26 cellular contexts compared by ENCODE assay signal in the genomic region with DNA sequence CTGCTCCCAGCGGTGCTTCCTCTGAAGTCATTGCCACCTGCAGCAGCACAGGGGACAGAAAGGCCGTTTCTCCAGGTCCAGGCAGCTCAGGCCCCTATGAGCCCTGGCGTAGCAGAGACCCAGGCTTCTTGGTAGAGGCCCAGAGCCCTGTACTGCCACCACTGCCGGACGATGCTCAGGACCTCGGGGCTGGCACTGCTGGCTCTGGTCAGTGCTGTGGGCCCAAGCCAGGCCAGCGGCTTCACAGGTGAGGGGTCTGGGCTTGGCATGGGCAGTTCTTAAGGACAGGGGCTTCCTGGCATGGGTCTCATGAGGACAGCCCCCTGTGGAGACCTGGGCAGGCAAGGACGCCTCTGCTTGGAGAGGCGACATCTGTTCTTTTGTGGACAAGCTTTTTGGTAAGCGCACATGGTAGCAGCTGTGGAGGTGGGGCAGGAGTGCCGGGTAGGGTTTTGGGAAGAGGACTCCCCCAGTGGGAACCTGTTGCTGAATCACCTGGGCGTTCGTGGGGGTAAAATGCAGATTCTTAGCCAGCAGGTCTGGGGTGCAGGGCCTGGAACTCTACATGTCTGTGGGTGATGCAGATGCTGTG. TPM values are rescaled to one million over a fixed set of nuclear protein-coding genes. Genes with fewer than 3 reads are reported as not detected.
DNase-seq lines count a peak whose midpoint lies in the region; ATAC-seq and TF ChIP-seq lines count a peak whose summit lies in the region.
"Had no signal": no experiment of that assay in that cellular context is flagged by ENCODE, and none has a peak within 500 bp of the region (broad histone marks: within the 10 kb centered on the region; RNA-seq: fewer than 3 reads in every experiment).

A gene with protein sequence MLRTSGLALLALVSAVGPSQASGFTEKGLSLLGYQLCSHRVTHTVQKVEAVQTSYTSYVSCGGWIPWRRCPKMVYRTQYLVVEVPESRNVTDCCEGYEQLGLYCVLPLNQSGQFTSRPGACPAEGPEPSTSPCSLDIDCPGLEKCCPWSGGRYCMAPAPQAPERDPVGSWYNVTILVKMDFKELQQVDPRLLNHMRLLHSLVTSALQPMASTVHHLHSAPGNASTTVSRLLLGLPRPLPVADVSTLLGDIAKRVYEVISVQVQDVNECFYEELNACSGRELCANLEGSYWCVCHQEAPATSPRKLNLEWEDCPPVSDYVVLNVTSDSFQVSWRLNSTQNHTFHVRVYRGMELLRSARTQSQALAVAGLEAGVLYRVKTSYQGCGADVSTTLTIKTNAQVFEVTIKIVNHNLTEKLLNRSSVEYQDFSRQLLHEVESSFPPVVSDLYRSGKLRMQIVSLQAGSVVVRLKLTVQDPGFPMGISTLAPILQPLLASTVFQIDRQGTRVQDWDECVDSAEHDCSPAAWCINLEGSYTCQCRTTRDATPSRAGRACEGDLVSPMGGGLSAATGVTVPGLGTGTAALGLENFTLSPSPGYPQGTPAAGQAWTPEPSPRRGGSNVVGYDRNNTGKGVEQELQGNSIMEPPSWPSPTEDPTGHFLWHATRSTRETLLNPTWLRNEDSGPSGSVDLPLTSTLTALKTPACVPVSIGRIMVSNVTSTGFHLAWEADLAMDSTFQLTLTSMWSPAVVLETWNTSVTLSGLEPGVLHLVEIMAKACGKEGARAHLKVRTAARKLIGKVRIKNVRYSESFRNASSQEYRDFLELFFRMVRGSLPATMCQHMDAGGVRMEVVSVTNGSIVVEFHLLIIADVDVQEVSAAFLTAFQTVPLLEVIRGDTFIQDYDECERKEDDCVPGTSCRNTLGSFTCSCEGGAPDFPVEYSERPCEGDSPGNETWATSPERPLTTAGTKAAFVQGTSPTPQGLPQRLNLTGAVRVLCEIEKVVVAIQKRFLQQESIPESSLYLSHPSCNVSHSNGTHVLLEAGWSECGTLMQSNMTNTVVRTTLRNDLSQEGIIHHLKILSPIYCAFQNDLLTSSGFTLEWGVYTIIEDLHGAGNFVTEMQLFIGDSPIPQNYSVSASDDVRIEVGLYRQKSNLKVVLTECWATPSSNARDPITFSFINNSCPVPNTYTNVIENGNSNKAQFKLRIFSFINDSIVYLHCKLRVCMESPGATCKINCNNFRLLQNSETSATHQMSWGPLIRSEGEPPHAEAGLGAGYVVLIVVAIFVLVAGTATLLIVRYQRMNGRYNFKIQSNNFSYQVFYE (plus strand): TSS at position 172 of the 592 bp plus-strand sequence. CDS start 0 bp downstream, at position 172.

- H3K9me3 Mint-ChIP-seq in progenitor cell of endocrine pancreas (ENCODE audit: low read depth), result no peaks in the 10 kb centered on the region
- H3K9me3 Mint-ChIP-seq: activated naive CD8-positive, alpha-beta T cell treated with anti-CD3 and anti-CD28 coated beads, Interleukin-2, amount 10 ng/mL, durations not matched to agents 7 days and 5 days had no signal

- H3K9me3 ChIP-seq in body of pancreas (no peaks in the 10 kb centered on the region), spleen (no peaks in the 10 kb centered on the region), uterus (no peaks in the 10 kb centered on the region)
- H3K9me3 ChIP-seq: gastroesophageal sphincter, HAP-1, left lung, MG63, tibial artery had no signal

- no peaks in the 10 kb centered on the region for H3K36me3 Mint-ChIP-seq in progenitor cell of endocrine pancreas (ENCODE audit: insufficient read depth)
- H3K36me3 Mint-ChIP-seq: activated naive CD8-positive, alpha-beta T cell treated with anti-CD3 and anti-CD28 coated beads, Interleukin-2, amount 10 ng/mL, durations not matched to agents 7 days and 5 days had no signal

- H3K27ac ChIP-seq in body of pancreas (no peak within 1 kb of the TSS), spleen (no peak within 1 kb of the TSS), uterus (no peak within 1 kb of the TSS)
- H3K27ac ChIP-seq: gastroesophageal sphincter, left lung, skin epidermis, tibial artery had no signal

- H3K27ac Mint-ChIP-seq in progenitor cell of endocrine pancreas, result no peak within 1 kb of the TSS
- H3K27ac Mint-ChIP-seq: activated CD8-positive, alpha-beta T cell treated with anti-CD3 and anti-CD28 coated beads, Interleukin-2, amount 10 ng/mL, durations not matched to agents 7 days and 5 days; activated naive CD8-positive, alpha-beta T cell treated with anti-CD3 and anti-CD28 coated beads, Interleukin-2, amount 10 ng/mL, durations not matched to agents 7 days and 5 days had no signal

- H3K4me1 ChIP-seq in body of pancreas (no peaks in the 10 kb centered on the region), spleen (peaks cover 0 to 15% (median 1%) of the 10 kb centered on the region in 6 donors), uterus (no peaks in the 10 kb centered on the region)
- H3K4me1 ChIP-seq: gastroesophageal sphincter, HAP-1, left lung, tibial artery had no signal

- peaks cover 3% of the 10 kb centered on the region for H3K27me3 Mint-ChIP-seq in progenitor cell of endocrine pancreas
- H3K27me3 Mint-ChIP-seq: activated naive CD8-positive, alpha-beta T cell treated with anti-CD3 and anti-CD28 coated beads, Interleukin-2, amount 10 ng/mL, durations not matched to agents 7 days and 5 days had no signal

- DNase-seq in NCI-H748 (lab: John Stamatoyannopoulos, UW; ENCODE audit: unreplicated experiment) (peak; percentile 21), NCI-H748 treated with DMSO at 0.1 percent for 48 hours (lab: John Stamatoyannopoulos, UW) (no peak), NCI-H1694 (lab: John Stamatoyannopoulos, UW) (peak; percentile 58), body of pancreas (no peak), spleen (peak; percentile 62), progenitor cell of endocrine pancreas (ENCODE audit: low spot score, unreplicated experiment) (no peak), uterus (no peak)
- DNase-seq: activated CD4-positive, alpha-beta T cell treated with anti-CD3 and anti-CD28 coated beads for 1 hour; activated CD8-positive, alpha-beta T cell treated with anti-CD3 and anti-CD28 coated beads, Interleukin-2, amount 10 ng/mL, durations not matched to agents 7 days and 5 days; activated naive CD8-positive, alpha-beta T cell treated with anti-CD3 and anti-CD28 coated beads, Interleukin-2, amount 10 ng/mL, durations not matched to agents 7 days and 5 days; activated T-cell treated with anti-CD3 and anti-CD28 coated beads for 4 hours; AML-193; GDM1; hypothalamus; KBM-7; mesendoderm; MG63; NCI-H526 treated with DMSO at 0.1 percent for 48 hours; occipital lobe; tibial artery had no signal

- intact Hi-C loops in body of pancreas (cut with DNase I), result no loop called here
- intact Hi-C loops in spleen (cut with DNase I; ENCODE audit: low total_unique reads), result no loop called here
- intact Hi-C loops in uterus (cut with DNase I; ENCODE audit: low total_unique reads), result no loop called here

- H3K36me3 ChIP-seq in body of pancreas (replicated peaks in 1 of 2; ENCODE audit: insufficient read depth in 1 of 2, low read depth in 2 of 2), result no peaks in the 10 kb centered on the region
- H3K36me3 ChIP-seq in spleen, result no peaks in the 10 kb centered on the region
- H3K36me3 ChIP-seq in uterus, result no peaks in the 10 kb centered on the region
- H3K36me3 ChIP-seq: gastroesophageal sphincter, HAP-1, left lung, MG63, tibial artery had no signal

- no peak for TF ChIP-seq POLR2A in body of pancreas (IDR thresholded peaks at IDR 0.05)
- no peak for TF ChIP-seq POLR2A in spleen (IDR thresholded peaks at IDR 0.05)
- no peak for TF ChIP-seq POLR2A in uterus (IDR thresholded peaks at IDR 0.05)

- TF ChIP-seq CTCF in body of pancreas (IDR thresholded peaks at IDR 0.05), result no peak
- no peak for TF ChIP-seq CTCF in spleen (IDR thresholded peaks at IDR 0.05 in 8 of 11, conservative IDR thresholded peaks at IDR 0.05 in 3 of 11)
- TF ChIP-seq CTCF in progenitor cell of endocrine pancreas (IDR thresholded peaks at IDR 0.05; ENCODE audit: unreplicated experiment), result no peak
- TF ChIP-seq CTCF in uterus (IDR thresholded peaks at IDR 0.05), result no peak

- WGBS in body of pancreas, 2 donors, result 83 to 88% methylated on average over 6 to 13 of the region's 13 CpGs
- WGBS in spleen, 5 donors, result 87 to 90% (median 89%) methylated on average over 9 to 13 of the region's 13 CpGs

- H3K4me3 ChIP-seq in body of pancreas (no peak within 1 kb of the TSS), spleen (no peak within 1 kb of the TSS), uterus (no peak within 1 kb of the TSS)
- H3K4me3 ChIP-seq: gastroesophageal sphincter, HAP-1, left lung, MG63, skin epidermis, tibial artery had no signal

- peaks cover 9% of the 10 kb centered on the region for H3K4me1 Mint-ChIP-seq in progenitor cell of endocrine pancreas (ENCODE audit: low read depth)
- H3K4me1 Mint-ChIP-seq: activated naive CD8-positive, alpha-beta T cell treated with anti-CD3 and anti-CD28 coated beads, Interleukin-2, amount 10 ng/mL, durations not matched to agents 7 days and 5 days had no signal

- ATAC-seq in body of pancreas (peak; percentile 12), HG03159 (IDR thresholded peaks at IDR 0.05; ENCODE audit: unreplicated experiment) (no peak)
- ATAC-seq: activated CD8-positive, alpha-beta T cell treated with anti-CD3 and anti-CD28 coated beads, Interleukin-2, amount 10 ng/mL, durations not matched to agents 7 days and 5 days; gastroesophageal sphincter; left lung had no signal

- no peaks in the 10 kb centered on the region for H3K27me3 ChIP-seq in body of pancreas
- H3K27me3 ChIP-seq in spleen (replicated peaks in 1 of 7), result peaks cover 0 to 22% (median 0%) of the 10 kb centered on the region in 7 donors
- H3K27me3 ChIP-seq in uterus, result no peaks in the 10 kb centered on the region
- H3K27me3 ChIP-seq: MG63 had no signal

- H3K4me3 Mint-ChIP-seq in progenitor cell of endocrine pancreas (ENCODE audit: low read depth), result no peak within 1 kb of the TSS
- H3K4me3 Mint-ChIP-seq: activated CD8-positive, alpha-beta T cell treated with anti-CD3 and anti-CD28 coated beads, Interleukin-2, amount 10 ng/mL, durations not matched to agents 7 days and 5 days; activated naive CD8-positive, alpha-beta T cell treated with anti-CD3 and anti-CD28 coated beads, Interleukin-2, amount 10 ng/mL, durations not matched to agents 7 days and 5 days had no signal

RNA-seq across cellular contexts. Expression of the gene that starts here (rescaled TPM):
- total RNA-seq in body of pancreas (not detected), spleen (under 1 TPM in 5 of 7 donors, not detected in 2; 0.09 to 0.85 (median 0.28) TPM), progenitor cell of endocrine pancreas (0.19 TPM in 1 of 2 replicates, not detected in the other), uterus (not detected)
- under 1 TPM in 2 of 3 donors, not detected in 1; 0.02 to 0.03 TPM for polyA plus RNA-seq in spleen
- total RNA-seq: activated CD8-positive, alpha-beta T cell treated with anti-CD3 and anti-CD28 coated beads, Interleukin-2, amount 10 ng/mL, durations not matched to agents 7 days and 5 days; dermis microvascular lymphatic vessel endothelial cell; gastroesophageal sphincter; occipital lobe had no signal

Comparison
In these comparisons a context has a peak if more than half of its experiments do, and no peak if none do; other contexts are left out.
1. DNase-seq: peak in NCI-H748 (single experiment) and NCI-H1694 (single experiment); none in NCI-H748 treated with DMSO at 0.1 percent for 48 hours (single experiment), body of pancreas (0 of 4), progenitor cell of endocrine pancreas (single experiment) and uterus (0 of 2).
2. Peak in ATAC-seq in body of pancreas; RNA of the gene not detected or under 1 TPM.
3. Peak in DNase-seq in spleen; RNA of the gene not detected or under 1 TPM.